ENCODE assay signal across 6 cellular contexts in genomic region chrX:68656473-68656872, GRCh38. TPM values are rescaled to one million over a fixed set of nuclear protein-coding genes. Genes with fewer than 3 reads are reported as not detected.
DNase-seq lines count a peak whose midpoint lies in the region; ATAC-seq, FAIRE-seq and TF ChIP-seq lines count a peak whose summit lies in the region.
"Not testable (repeated sequence)": the region's sequence is repeated elsewhere in the genome, so short reads cannot be mapped to it uniquely, and the experiment has no call there.
"Had no signal": no experiment of that assay in that cellular context is flagged by ENCODE, and none has a peak within 500 bp of the region (broad histone marks: within the 10 kb centered on the region; RNA-seq: fewer than 3 reads in every experiment).

No MANE protein-coding gene starts in this region.

- not testable (repeated sequence) for H3K36me3 ChIP-seq in HEK293 (ENCODE audit: control insufficient read depth in 2 of 2, insufficient read depth in 1 of 2, low read length in 2 of 2); K562 (ENCODE audit: control insufficient read depth, insufficient read depth, low read length)

- not testable (repeated sequence) for TF ChIP-seq CTCF in HEK293 (tag by site-specific recombination; IDR thresholded peaks at IDR 0.05); K562 (IDR thresholded peaks at IDR 0.05 in 2 of 3, conservative IDR thresholded peaks at IDR 0.05 in 1 of 3; ENCODE audit: insufficient read depth in 2 of 3, low read depth in 1 of 3, low read length in 3 of 3)

- BruUV-seq in K562 (replicated peaks; lab: Mats Ljungman, UMichigan), result not testable (repeated sequence)

- H3K4me2 ChIP-seq in K562 (ENCODE audit: insufficient read depth, low read length), result not testable (repeated sequence)

- TF ChIP-seq RAD21 in K562 (CRISPR knock-in tag; conservative IDR thresholded peaks at IDR 0.05 in 1 of 2, IDR thresholded peaks at IDR 0.05 in 1 of 2), result not testable (repeated sequence)

- H3K27me3 ChIP-seq in K562 (ENCODE audit: control insufficient read depth in 2 of 2, insufficient read depth in 2 of 2, low read length in 2 of 2), result not testable (repeated sequence)

- not testable (repeated sequence) for H3K4me3 ChIP-seq in HEK293 (ENCODE audit: low read depth, low read length); K562

- not testable (repeated sequence) for H3K9me3 ChIP-seq in HEK293 (ENCODE audit: control insufficient read depth, insufficient read depth, low read depth, low read length); K562 (replicated peaks; ENCODE audit: control insufficient read depth, insufficient read depth, low read depth, low read length)

- not testable (repeated sequence) for H3K27ac ChIP-seq in HEK293 (ENCODE audit: extremely low read depth, low read depth, low read length); K562 (ENCODE audit: extremely low read depth, low read depth, low read length)

- not testable (repeated sequence) for H3K9ac ChIP-seq in K562 (ENCODE audit: insufficient read depth in 1 of 2, low read depth in 2 of 2, low read length in 2 of 2)

- POLR2A ChIA-PET in HEK293 (lab: Yijun Ruan, JAX); K562 (lab: Yijun Ruan, JAX): not testable (repeated sequence)

- not testable (repeated sequence) for FAIRE-seq in K562 (lab: Jason Lieb, UNC)

- H4K20me1 ChIP-seq in K562 (replicated peaks; ENCODE audit: control insufficient read depth, insufficient read depth, low read length), result not testable (repeated sequence)

- CTCF ChIA-PET in HEK293 (lab: Yijun Ruan, JAX); K562 (lab: Yijun Ruan, JAX; ENCODE audit: low intra/inter-chr PET ratio): not testable (repeated sequence)

- H3K9me1 ChIP-seq in K562 (ENCODE audit: control insufficient read depth, insufficient read depth, low read length), result not testable (repeated sequence)

- not testable (repeated sequence) for DNase-seq in K562 (ENCODE audit: extremely low read depth in 1 of 4, low spot score in 3 of 4)
- peak; percentile 16 for DNase-seq in mesenteric fat pad (ENCODE audit: low spot score)

- intact Hi-C loops in K562 (cut with micrococcal nuclease), result not testable (repeated sequence)

- not testable (repeated sequence) for TF ChIP-seq EP300 in K562 (IDR thresholded peaks at IDR 0.05; ENCODE audit: low read length)

- WGBS in K562 (ENCODE audit: insufficient coverage, low coverage, missing lambda C conversion rate), result 50% methylated on average over 4 of the region's 4 CpGs

- not testable (repeated sequence) for TF ChIP-seq POLR2A in K562 (conservative IDR thresholded peaks at IDR 0.05)

- ATAC-seq in K562, result not testable (repeated sequence)

- not testable (repeated sequence) for H3K4me1 ChIP-seq in HEK293 (ENCODE audit: control insufficient read depth, insufficient read depth, low read length); K562 (replicated peaks in 1 of 2; ENCODE audit: control insufficient read depth in 2 of 2, insufficient read depth in 2 of 2, low read length in 2 of 2)

- H3K79me2 ChIP-seq in K562 (ENCODE audit: control insufficient read depth, insufficient read depth, low read length), result not testable (repeated sequence)

- in situ Hi-C loops in K562 (cut with MboI), result not testable (repeated sequence)

- not testable (repeated sequence) for H2AFZ ChIP-seq in K562 (ENCODE audit: low read depth, low read length)

TF ChIP-seq in HEK293, 187 proteins besides CTCF, POLR2A, EP300 and RAD21:
- TF ChIP-seq ZNF280D (tag by site-specific recombination; IDR thresholded peaks at IDR 0.05), result peak; percentile 82
- peak; percentile 97 for TF ChIP-seq ZNF146 (tag by site-specific recombination; IDR thresholded peaks at IDR 0.05)
TF ChIP-seq in HEK293: peak in this region for 2; not testable (repeated sequence) for 185.

TF ChIP-seq in K562, 482 proteins besides CTCF, POLR2A, EP300 and RAD21:
- peak; percentile 54 for TF ChIP-seq ZNF146 (CRISPR knock-in tag; IDR thresholded peaks at IDR 0.05; ENCODE audit: unreplicated experiment)

RNA-seq across cellular contexts. Expression of gene STARD8, which starts 9.0 kb away (rescaled TPM):
- 38.1 and 60.0 TPM in 2 replicates for total RNA-seq in K562 (2011; cell fraction: chromatin; rRNA removed; ENCODE audit: low replicate concordance)
- 38.0 TPM in 2 replicates for total RNA-seq in K562 (2011; cell fraction: nucleolus; rRNA removed)
- 29.8 and 33.7 TPM in 2 replicates for total RNA-seq in K562 (2011; cell fraction: nucleoplasm; rRNA removed)
- total RNA-seq in K562 (2014; rRNA removed) (19.9 and 27.1 TPM in 2 replicates), K562 (2014; rRNA removed; fragmentation: Illumina TruSeq; extraction: Trizol) (8.0 and 9.1 TPM in 2 replicates), K562 (2015; rRNA removed; fragmentation: Illumina TruSeq; extraction: Trizol) (8.5 and 9.2 TPM in 2 replicates), K562 (2021) (30.2 and 35.0 TPM in 2 replicates), mesenteric fat pad (21.9 TPM)
- polyA plus RNA-seq in K562 (2011; rRNA removed) (18.6 and 20.1 TPM in 2 replicates), K562 (2014; fragmentation: Illumina TruSeq; extraction: Trizol) (15.9 and 21.4 TPM in 2 replicates), K562 (2014; fragmentation: Nextera tagmentation; extraction: Ambion mirVana) (1 to 10 TPM; 1.6 to 1.9 TPM), K562 (2014; rRNA removed) (17.7 and 18.4 TPM in 2 replicates)
- 19.5 and 27.1 TPM in 2 replicates for polyA plus RNA-seq in K562 (2011; cell fraction: cytosol; rRNA removed)
- polyA plus RNA-seq in K562 (2011; cell fraction: nucleus; rRNA removed), result 57.2 and 86.0 TPM in 2 replicates
- 16.9 and 20.5 TPM in 2 replicates for polyA plus RNA-seq in K562 (2012)
- polyA minus RNA-seq in K562 (2011; rRNA and poly(A)+ RNA removed), result 16.7 and 26.6 TPM in 2 replicates
- polyA minus RNA-seq in K562 (2011; cell fraction: cytosol; rRNA and poly(A)+ RNA removed), result 23.9 and 27.2 TPM in 2 replicates
- polyA minus RNA-seq in K562 (2011; cell fraction: nucleus; rRNA and poly(A)+ RNA removed), result 15.7 and 16.7 TPM in 2 replicates
- total RNA-seq: Caco-2; CD8-positive, alpha-beta T cell had no signal
- polyA plus RNA-seq: CD8-positive, alpha-beta memory T cell had no signal
